In the genomic region with DNA sequence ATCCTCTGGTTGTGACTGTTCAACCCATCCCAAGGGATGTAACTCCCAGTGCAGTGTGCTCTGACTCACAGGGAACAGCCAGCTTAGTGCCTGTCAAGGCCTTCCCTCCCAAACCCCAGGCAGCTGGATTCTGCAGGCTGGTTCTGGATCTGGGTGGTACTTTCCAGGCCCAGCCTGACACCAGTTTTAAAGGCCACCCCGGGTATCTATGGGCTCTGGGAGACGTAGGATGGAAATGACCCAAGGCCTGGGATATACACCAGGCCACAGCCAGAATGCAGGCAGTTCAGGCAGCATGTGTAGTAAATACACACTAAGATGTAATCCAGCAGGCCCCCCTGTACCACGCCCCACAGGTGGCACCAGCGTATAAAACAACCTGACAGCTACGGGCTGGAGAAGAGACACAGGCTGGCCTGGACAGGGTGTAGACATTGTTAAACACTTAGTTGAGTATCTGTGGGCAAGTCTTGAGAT, we compare ENCODE assay signal across 8 cellular contexts.
DNase-seq lines count a peak whose midpoint lies in the region; ATAC-seq, FAIRE-seq and TF ChIP-seq lines count a peak whose summit lies in the region.

No MANE protein-coding gene starts in this region.

- no peaks in the 10 kb centered on the region for H3K9me3 ChIP-seq in DOHH2 (ENCODE audit: control insufficient read depth, insufficient read depth, low read length)
- H3K9me3 ChIP-seq in left ventricle myocardium inferior (replicated peaks): no peaks in the 10 kb centered on the region

- H3K27ac ChIP-seq in DOHH2 (ENCODE audit: low read depth, low read length) (peak overlapping the region; percentile 73), left ventricle myocardium inferior (replicated peaks) (no peak overlapping the region)

- H3F3A ChIP-seq in DOHH2 (ENCODE audit: control insufficient read depth, insufficient read depth): 0 out of 2 replicates have a peak, but pooled peaks cover 2% of the 10 kb centered on the region

- H3K27ac Mint-ChIP-seq in activated T-helper 17 cell treated with anti-CD3 and anti-CD28 coated beads, Interleukin-2, amount 50 U/mL, for 72 hours: peak overlapping the region; percentile 89

- H3K4me1 ChIP-seq in DOHH2 (ENCODE audit: control insufficient read depth, low read length) (peaks cover 28% of the 10 kb centered on the region), left ventricle myocardium inferior (peaks cover 17% of the 10 kb centered on the region)

- peak overlapping the region; percentile 73 for H3K4me3 Mint-ChIP-seq in activated T-helper 17 cell treated with anti-CD3 and anti-CD28 coated beads, Interleukin-2, amount 50 U/mL, for 72 hours

- H3K79me2 ChIP-seq in DOHH2 (ENCODE audit: control insufficient read depth, low read length): no peaks in the 10 kb centered on the region

- ATAC-seq in GM21529 (IDR thresholded peaks at IDR 0.05; ENCODE audit: unreplicated experiment): peak; percentile 38
- ATAC-seq in activated T-helper 17 cell treated with anti-CD3 and anti-CD28 coated beads, Interleukin-2, amount 50 U/mL, for 72 hours (replicated peaks): peak; percentile 55

- H3K36me3 Mint-ChIP-seq in activated T-helper 17 cell treated with anti-CD3 and anti-CD28 coated beads, Interleukin-2, amount 50 U/mL, for 72 hours (ENCODE audit: low read depth): no peaks in the 10 kb centered on the region

- FAIRE-seq in urothelium cell line (lab: Jason Lieb, UNC): no peak

- H3K27me3 ChIP-seq in DOHH2 (ENCODE audit: control insufficient read depth, low read length): no peaks in the 10 kb centered on the region
- H3K27me3 ChIP-seq in left ventricle myocardium inferior (ENCODE audit: low read depth): peaks cover 17% of the 10 kb centered on the region

- peak overlapping the region; percentile 96 for H3K4me2 ChIP-seq in DOHH2 (ENCODE audit: low read length)

- TF ChIP-seq CTCF in DOHH2 (IDR thresholded peaks at IDR 0.05; ENCODE audit: low read depth, low read length, poor library complexity, severe bottlenecking): peak; percentile 21
- no peak for TF ChIP-seq CTCF in left ventricle myocardium inferior (IDR thresholded peaks at IDR 0.05; ENCODE audit: borderline replicate concordance)

- H3K36me3 ChIP-seq in DOHH2 (ENCODE audit: control insufficient read depth, low read length) (no peaks in the 10 kb centered on the region), left ventricle myocardium inferior (no peaks in the 10 kb centered on the region)

- H3K9me3 Mint-ChIP-seq in activated T-helper 17 cell treated with anti-CD3 and anti-CD28 coated beads, Interleukin-2, amount 50 U/mL, for 72 hours: no peaks in the 10 kb centered on the region

- DNase-seq in HT-29 (ENCODE audit: low spot score): peak; percentile 46
- peak; percentile 51 for DNase-seq in iris pigment epithelial cell (ENCODE audit: low read depth)
- peak; percentile 85 for DNase-seq in urothelium cell line (ENCODE audit: low spot score)
- no peak for DNase-seq in stimulated activated CD4-positive, alpha-beta T cell treated with anti-CD3 and anti-CD28 coated beads, Interleukin-2, amount 100 ng/mL, for 48 hours
- DNase-seq in left ventricle myocardium inferior: no peak

- H3K4me3 ChIP-seq in DOHH2 (ENCODE audit: low read length) (peak overlapping the region; percentile 71), left ventricle myocardium inferior (no peak overlapping the region)

- H4K20me1 ChIP-seq in DOHH2 (ENCODE audit: control insufficient read depth, insufficient read depth, low read depth, low read length): no peaks in the 10 kb centered on the region

- intact Hi-C loops in left ventricle myocardium inferior (cut with micrococcal nuclease): no loop called here

- H3K9me2 ChIP-seq in DOHH2 (replicated peaks; ENCODE audit: control insufficient read depth, low read length): no peaks in the 10 kb centered on the region

- no peaks in the 10 kb centered on the region for H3K27me3 Mint-ChIP-seq in activated T-helper 17 cell treated with anti-CD3 and anti-CD28 coated beads, Interleukin-2, amount 50 U/mL, for 72 hours

- peaks cover 15% of the 10 kb centered on the region for H3K4me1 Mint-ChIP-seq in activated T-helper 17 cell treated with anti-CD3 and anti-CD28 coated beads, Interleukin-2, amount 50 U/mL, for 72 hours

Comparison
In these comparisons a context has a peak if more than half of its experiments do, and no peak if none do; other contexts are left out.
1. DNase-seq: peak in HT-29 (single experiment), iris pigment epithelial cell (single experiment) and urothelium cell line (single experiment); none in stimulated activated CD4-positive, alpha-beta T cell treated with anti-CD3 and anti-CD28 coated beads, Interleukin-2, amount 100 ng/mL, for 48 hours (0 of 2) and left ventricle myocardium inferior (single experiment).